21 cellular contexts compared by ENCODE assay signal in genomic region chr3:152339881-152340505, GRCh38.
A peak's percentile ranks its signal among the peaks of the same experiment; 100 is the strongest.
DNase-seq lines count a peak whose midpoint lies in the region; ATAC-seq and TF ChIP-seq lines count a peak whose summit lies in the region.
"Had no signal": no experiment of that assay in that cellular context is flagged by ENCODE, and none has a peak within 500 bp of the region (broad histone marks: within the 10 kb centered on the region; RNA-seq: fewer than 3 reads in every experiment).

No MANE protein-coding gene starts in this region.

- H3K36me3 Mint-ChIP-seq in CD14-positive monocyte (peaks cover 35 to 57% of the 10 kb centered on the region in 2 donors), naive B cell (peaks cover 17 to 29% of the 10 kb centered on the region in 2 donors), endothelial cell (ENCODE audit: low read depth, unreplicated experiment) (no peaks in the 10 kb centered on the region)
- peaks cover 96% of the 10 kb centered on the region for H3K36me3 Mint-ChIP-seq in activated T-helper 17 cell treated with anti-CD3 and anti-CD28 coated beads, Interleukin-2, amount 50 U/mL, for 72 hours (ENCODE audit: low read depth)

- intact Hi-C loops in CD14-positive monocyte (cut with micrococcal nuclease): no loop called here

- DNase-seq in CD14-positive monocyte (ENCODE audit: low spot score) (no peak), naive B cell (no peak), anterior cingulate cortex (lab: John Stamatoyannopoulos, UW) (no peak), endothelial cell (ENCODE audit: low spot score) (no peak)
- DNase-seq: activated CD4-positive, alpha-beta T cell treated with anti-CD3 and anti-CD28 coated beads, Interleukin-2, amount 50 U/mL, for 4 hours; amygdala; Caco-2; caudate nucleus; dorsolateral prefrontal cortex; erythroblast; mucosa of descending colon; NCI-H1105 treated with DMSO at 0.1 percent for 48 hours; NCI-H526; occipital lobe had no signal

- H3K27ac Mint-ChIP-seq in CD14-positive monocyte (peak overlapping the region in 4 of 7 donors; percentile 2 to 52 (median 37)), naive B cell (peak overlapping the region in 4 of 6 donors; percentile 7 to 80 (median 64)), endothelial cell (ENCODE audit: unreplicated experiment) (no peak overlapping the region)
- peak overlapping the region; percentile 63 for H3K27ac Mint-ChIP-seq in activated T-helper 17 cell treated with anti-CD3 and anti-CD28 coated beads, Interleukin-2, amount 50 U/mL, for 72 hours
- H3K27ac Mint-ChIP-seq: activated T-helper 1 cell treated with anti-CD3 and anti-CD28 coated beads, Interleukin-12 subunit alpha, Interleukin-12 subunit beta, Interleukin-2, Interleukin-4 antibody, amounts not matched to agents 30 ng/mL and 10 ng/mL and 1 ng/mL, durations not matched to agents 14 hours and 24 hours and 36 hours had no signal

- no peak for ATAC-seq in activated T-helper 17 cell treated with anti-CD3 and anti-CD28 coated beads, Interleukin-2, amount 50 U/mL, for 72 hours (replicated peaks)
- ATAC-seq in naive B cell (ENCODE audit: low read depth in 2 of 2) (no peak), HG03469 (IDR thresholded peaks at IDR 0.05; ENCODE audit: unreplicated experiment) (no peak), HG02970 (IDR thresholded peaks at IDR 0.05; ENCODE audit: low FRiP score, unreplicated experiment) (no peak)
- ATAC-seq: left lobe of liver, mucosa of descending colon, Right ventricle myocardium inferior had no signal

- H3K79me2 ChIP-seq in DOHH2 (ENCODE audit: control insufficient read depth, low read length): peaks cover 97% of the 10 kb centered on the region

- no peaks in the 10 kb centered on the region for H3K27me3 Mint-ChIP-seq in CD14-positive monocyte (ENCODE audit: low read depth in 3 of 3)
- no peaks in the 10 kb centered on the region for H3K27me3 Mint-ChIP-seq in activated T-helper 17 cell treated with anti-CD3 and anti-CD28 coated beads, Interleukin-2, amount 50 U/mL, for 72 hours
- no peaks in the 10 kb centered on the region for H3K27me3 Mint-ChIP-seq in naive B cell
- no peaks in the 10 kb centered on the region for H3K27me3 Mint-ChIP-seq in endothelial cell (ENCODE audit: unreplicated experiment)

- H3F3A ChIP-seq in DOHH2 (ENCODE audit: control insufficient read depth, insufficient read depth): peaks cover 18% of the 10 kb centered on the region; the same call in 1 of the 2 replicates

- H3K4me2 ChIP-seq in DOHH2 (ENCODE audit: low read length): peak overlapping the region; percentile 15

- H3K27me3 ChIP-seq in DOHH2 (ENCODE audit: control insufficient read depth, low read length): no peaks in the 10 kb centered on the region
- H3K27me3 ChIP-seq: dorsolateral prefrontal cortex had no signal

- H4K20me1 ChIP-seq in DOHH2 (ENCODE audit: control insufficient read depth, insufficient read depth, low read depth, low read length): peaks cover 8% of the 10 kb centered on the region

- H3K9me3 Mint-ChIP-seq in CD14-positive monocyte (no peaks in the 10 kb centered on the region), naive B cell (no peaks in the 10 kb centered on the region), endothelial cell (ENCODE audit: unreplicated experiment) (no peaks in the 10 kb centered on the region)
- no peaks in the 10 kb centered on the region for H3K9me3 Mint-ChIP-seq in activated T-helper 17 cell treated with anti-CD3 and anti-CD28 coated beads, Interleukin-2, amount 50 U/mL, for 72 hours
- H3K9me3 Mint-ChIP-seq: activated T-helper 1 cell treated with anti-CD3 and anti-CD28 coated beads, Interleukin-12 subunit alpha, Interleukin-12 subunit beta, Interleukin-2, Interleukin-4 antibody, amounts not matched to agents 30 ng/mL and 10 ng/mL and 1 ng/mL, durations not matched to agents 14 hours and 24 hours and 36 hours had no signal

- H3K27ac ChIP-seq in DOHH2 (ENCODE audit: low read depth, low read length): 0 out of 2 replicates have a peak overlapping the region, but pooled peaks have one; percentile 1

- peaks cover 33% of the 10 kb centered on the region for H3K4me1 Mint-ChIP-seq in CD14-positive monocyte
- H3K4me1 Mint-ChIP-seq in activated T-helper 17 cell treated with anti-CD3 and anti-CD28 coated beads, Interleukin-2, amount 50 U/mL, for 72 hours: peaks cover 39% of the 10 kb centered on the region
- H3K4me1 Mint-ChIP-seq in naive B cell: peaks cover 28 to 62% (median 50%) of the 10 kb centered on the region in 3 donors
- peaks cover 3% of the 10 kb centered on the region for H3K4me1 Mint-ChIP-seq in endothelial cell (ENCODE audit: unreplicated experiment)

- H3K9me3 ChIP-seq in DOHH2 (ENCODE audit: control insufficient read depth, insufficient read depth, low read length): no peaks in the 10 kb centered on the region
- H3K9me3 ChIP-seq: Caco-2, mucosa of descending colon had no signal

- H3K4me1 ChIP-seq in DOHH2 (ENCODE audit: control insufficient read depth, low read length): peaks cover 90% of the 10 kb centered on the region
- H3K4me1 ChIP-seq: Caco-2 had no signal

- no peaks in the 10 kb centered on the region for H3K9me2 ChIP-seq in DOHH2 (replicated peaks; ENCODE audit: control insufficient read depth, low read length)

- H3K4me3 ChIP-seq in DOHH2 (ENCODE audit: low read length): no peak overlapping the region
- H3K4me3 ChIP-seq: dorsolateral prefrontal cortex, mucosa of descending colon had no signal

- H3K36me3 ChIP-seq in DOHH2 (ENCODE audit: control insufficient read depth, low read length): peaks cover 87% of the 10 kb centered on the region

- no peak overlapping the region for H3K4me3 Mint-ChIP-seq in CD14-positive monocyte
- H3K4me3 Mint-ChIP-seq in activated T-helper 17 cell treated with anti-CD3 and anti-CD28 coated beads, Interleukin-2, amount 50 U/mL, for 72 hours: no peak overlapping the region
- H3K4me3 Mint-ChIP-seq in naive B cell: peak overlapping the region in 1 of 8 donors; percentile 16
- H3K4me3 Mint-ChIP-seq in endothelial cell (ENCODE audit: unreplicated experiment): no peak overlapping the region
- H3K4me3 Mint-ChIP-seq: activated T-helper 1 cell treated with anti-CD3 and anti-CD28 coated beads, Interleukin-12 subunit alpha, Interleukin-12 subunit beta, Interleukin-2, Interleukin-4 antibody, amounts not matched to agents 30 ng/mL and 10 ng/mL and 1 ng/mL, durations not matched to agents 14 hours and 24 hours and 36 hours had no signal

- TF ChIP-seq CTCF in CD14-positive monocyte (IDR thresholded peaks at IDR 0.05): no peak
- no peak for TF ChIP-seq CTCF in DOHH2 (IDR thresholded peaks at IDR 0.05; ENCODE audit: low read depth, low read length, poor library complexity, severe bottlenecking)
- TF ChIP-seq CTCF in endothelial cell (IDR thresholded peaks at IDR 0.05; ENCODE audit: unreplicated experiment): no peak
